ENCODE assay signal across 10 cellular contexts in the genomic region with DNA sequence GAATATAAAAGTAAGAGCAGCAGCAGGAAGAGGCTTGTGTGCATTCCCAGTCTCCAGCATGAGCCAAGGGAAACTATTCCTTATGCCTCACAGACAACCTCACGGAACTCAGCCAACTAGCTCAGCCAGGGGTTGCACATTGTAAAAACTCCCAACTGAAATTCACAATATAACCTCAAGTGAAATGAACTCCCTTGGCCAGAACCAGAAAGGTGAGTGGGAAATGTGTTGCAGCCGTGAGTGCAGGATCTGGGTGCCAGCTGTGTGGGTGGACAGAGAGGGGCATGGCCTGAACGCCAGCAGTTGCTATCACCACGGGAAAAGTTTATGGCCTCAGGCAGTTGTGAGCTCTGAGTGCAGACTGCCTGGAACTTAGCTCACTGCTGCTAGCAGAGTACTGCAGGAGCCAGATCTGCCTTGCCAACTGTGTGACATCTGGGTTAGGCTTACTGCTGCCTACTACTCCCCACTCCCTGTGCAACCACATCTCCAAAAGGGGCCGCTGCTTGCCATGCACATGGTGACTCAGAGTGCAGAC. TPM values are rescaled to one million over a fixed set of nuclear protein-coding genes. Genes with fewer than 3 reads are reported as not detected.
DNase-seq lines count a peak whose midpoint lies in the region; ATAC-seq and TF ChIP-seq lines count a peak whose summit lies in the region.
"Had no signal": no experiment of that assay in that cellular context is flagged by ENCODE, and none has a peak within 500 bp of the region (broad histone marks: within the 10 kb centered on the region; RNA-seq: fewer than 3 reads in every experiment).

No MANE protein-coding gene starts in this region.

- H3K23ac ChIP-seq in IMR-90 (ENCODE audit: low read depth, low read length) = no peak overlapping the region

- no peak overlapping the region for H3K18ac ChIP-seq in IMR-90 (ENCODE audit: low read depth, low read length)

- no peak for TF ChIP-seq EP300 in transverse colon (IDR thresholded peaks at IDR 0.05; ENCODE audit: low read depth)

- no peak overlapping the region; the same call in 2 of the 3 replicates for H2BK15ac ChIP-seq in IMR-90 (ENCODE audit: low read depth, low read length)

- no peak overlapping the region for H3K9ac ChIP-seq in IMR-90 (ENCODE audit: low read depth, low read length)

- H3K4ac ChIP-seq in IMR-90 (ENCODE audit: low read depth, low read length) = no peak overlapping the region

- H4K20me1 ChIP-seq in IMR-90 (ENCODE audit: insufficient read depth, low read length) = no peaks in the 10 kb centered on the region

- peak overlapping the region; percentile 54 for H3K4me2 ChIP-seq in IMR-90 (ENCODE audit: low read depth, low read length)

- intact Hi-C loops in IMR-90 (cut with micrococcal nuclease) (no loop called here), transverse colon (cut with DNase I; ENCODE audit: low total_unique reads) (no loop called here)

- no peak overlapping the region for H3K4me3 ChIP-seq in IMR-90 (ENCODE audit: insufficient read depth, low read depth, low read length)
- peak overlapping the region; percentile 32 for H3K4me3 ChIP-seq in coronary artery
- no peak overlapping the region for H3K4me3 ChIP-seq in transverse colon
- H3K4me3 ChIP-seq: pancreas had no signal

- H2AK5ac ChIP-seq in IMR-90 (ENCODE audit: low read depth, low read length) = no peak overlapping the region

- in situ Hi-C loops in IMR-90 (cut with MboI; ENCODE audit: low sequenced_read_pairs) = no loop called here
- in situ Hi-C loops in transverse colon (cut with MboI; ENCODE audit: low pct_ligation_motif_present in 1 of 4, low pct_unique_long_range_greater_than_20kb in 1 of 4, low sequenced_read_pairs in 3 of 4) = no loop called here

- no peak overlapping the region for H2BK20ac ChIP-seq in IMR-90 (ENCODE audit: low read depth, low read length)

- H4K91ac ChIP-seq in IMR-90 (ENCODE audit: insufficient read depth, low read depth, low read length) = no peak overlapping the region

- H3K36me3 ChIP-seq in IMR-90 (ENCODE audit: control insufficient read depth, insufficient read depth, low read length) = no peaks in the 10 kb centered on the region
- H3K36me3 ChIP-seq in transverse colon = no peaks in the 10 kb centered on the region
- H3K36me3 ChIP-seq: pancreas had no signal

- peak; percentile 79 for ATAC-seq in IMR-90 (ENCODE audit: low read depth)
- ATAC-seq in GM21723 (IDR thresholded peaks at IDR 0.05; ENCODE audit: unreplicated experiment) = no peak
- no peak for ATAC-seq in GM18868 (IDR thresholded peaks at IDR 0.05; ENCODE audit: unreplicated experiment)

- H2AK9ac ChIP-seq in IMR-90 (replicated peaks; ENCODE audit: low read depth, low read length, poor library complexity) = no peak overlapping the region

- no peak overlapping the region for H3K14ac ChIP-seq in IMR-90 (replicated peaks; ENCODE audit: low read depth, low read length)

- TF ChIP-seq CTCF in IMR-90 (conservative IDR thresholded peaks at IDR 0.05; ENCODE audit: low read depth, low read length) (no peak), coronary artery (IDR thresholded peaks at IDR 0.05) (no peak), transverse colon (IDR thresholded peaks at IDR 0.05) (no peak)

- H2BK5ac ChIP-seq in IMR-90 (ENCODE audit: low read depth, low read length, poor library complexity, severe bottlenecking) = no peak overlapping the region

- dilution Hi-C loops in IMR-90 (cut with HindIII; ENCODE audit: low sequenced_read_pairs, unreplicated experiment) = no loop called here

- no peak overlapping the region for H4K8ac ChIP-seq in IMR-90 (ENCODE audit: low read depth in 2 of 2, low read length in 2 of 2)

- peak; percentile 18 for DNase-seq in IMR-90
- no peak for DNase-seq in coronary artery (ENCODE audit: low spot score)
- peak; percentile 62 for DNase-seq in left kidney (ENCODE audit: low read depth, low spot score)
- no peak for DNase-seq in transverse colon
- DNase-seq in GF-D8 (lab: John Stamatoyannopoulos, UW) = no peak
- DNase-seq: NCI-H510A treated with DMSO at 0.1 percent for 48 hours, pancreas, T-helper 2 cell had no signal

- no peaks in the 10 kb centered on the region for H3K9me1 ChIP-seq in IMR-90 (ENCODE audit: insufficient read depth, low read length)

- no peak overlapping the region for H4K5ac ChIP-seq in IMR-90 (ENCODE audit: low read depth, low read length)

- 58% methylated on average over 2 of the region's 5 CpGs; no CpG with 5 or more reads in 1 of the 2 experiments for WGBS in IMR-90 (ENCODE audit: extremely low coverage in 2 of 2, insufficient read length in 1 of 2), 2 experiments
- WGBS in transverse colon (ENCODE audit: low coverage in 1 of 2), 2 donors = 0 to 29% methylated on average over 1 to 5 of the region's 5 CpGs

- H3K9me3 ChIP-seq in IMR-90 (ENCODE audit: control insufficient read depth, insufficient read depth, low read length) (no peaks in the 10 kb centered on the region), transverse colon (no peaks in the 10 kb centered on the region)
- H3K9me3 ChIP-seq: pancreas had no signal

- no peak for TF ChIP-seq RAD21 in IMR-90 (IDR thresholded peaks at IDR 0.05; ENCODE audit: low read length)

- H3K4me1 ChIP-seq in IMR-90 (ENCODE audit: control insufficient read depth, insufficient read depth, low read length) (peaks cover 1% of the 10 kb centered on the region; the same call in 1 of the 2 replicates), transverse colon (peaks cover 0 to 12% (median 3%) of the 10 kb centered on the region in 4 donors)
- H3K4me1 ChIP-seq: pancreas had no signal

- H3K56ac ChIP-seq in IMR-90 (ENCODE audit: extremely low read depth, insufficient read depth, low read length) = no peak overlapping the region

- H3K27me3 ChIP-seq in IMR-90 (ENCODE audit: control insufficient read depth, insufficient read depth, low read length) (no peaks in the 10 kb centered on the region), transverse colon (no peaks in the 10 kb centered on the region)
- H3K27me3 ChIP-seq: pancreas had no signal

- POLR2A ChIA-PET in IMR-90 (lab: Charles Lee; ENCODE audit: unreplicated experiment) = interaction anchor here (0.6 kb wide), 1 partner anchor 10 kb away, joined by 5 read pairs; no protein-coding TSS in a partner anchor

- TF ChIP-seq POLR2A in IMR-90 (IDR thresholded peaks at IDR 0.05; ENCODE audit: low read depth, low read length) (no peak), transverse colon (IDR thresholded peaks at IDR 0.05) (no peak)

- H2AFZ ChIP-seq in IMR-90 (replicated peaks; ENCODE audit: low read length, poor library complexity) = peak overlapping the region; percentile 49

- no peaks in the 10 kb centered on the region for H3K79me1 ChIP-seq in IMR-90 (ENCODE audit: low read depth in 1 of 2, low read length in 2 of 2)

- CTCF ChIA-PET in IMR-90 (lab: Yijun Ruan, JAX) = interaction anchor here (1.1 to 1.5 kb wide), 3 partner anchors 10 to 161 kb away, joined by 3 to 5 read pairs (median 3); no protein-coding TSS in a partner anchor

- BruUV-seq in IMR-90 (replicated peaks; lab: Mats Ljungman, UMichigan) = no TSS peak

- no peak overlapping the region for H2BK120ac ChIP-seq in IMR-90 (ENCODE audit: low read depth, low read length)

- H3K27ac ChIP-seq in IMR-90 (ENCODE audit: insufficient read depth, low read length) (no peak overlapping the region), coronary artery (peak overlapping the region in 1 of 2 donors; percentile 65), transverse colon (peak overlapping the region; percentile 24 to 55 (median 33))
- H3K27ac ChIP-seq: pancreas had no signal

TF ChIP-seq in IMR-90, 13 proteins besides CTCF, POLR2A, EP300 and RAD21:
- no peak for TF ChIP-seq FOS (IDR thresholded peaks at IDR 0.05; ENCODE audit: low read depth, low read length)
- TF ChIP-seq SMC3 (IDR thresholded peaks at IDR 0.05; ENCODE audit: low read depth, low read length) = no peak
- no peak for TF ChIP-seq CHD1 (IDR thresholded peaks at IDR 0.05; ENCODE audit: low read depth, low read length)
- no peak for TF ChIP-seq NFE2L2 (IDR thresholded peaks at IDR 0.05; ENCODE audit: low read depth, low read length)
- TF ChIP-seq MXI1 (IDR thresholded peaks at IDR 0.05; ENCODE audit: borderline replicate concordance, low read depth, low read length) = no peak
- no peak for TF ChIP-seq RCOR1 (IDR thresholded peaks at IDR 0.05; ENCODE audit: insufficient replicate concordance, low read length)
TF ChIP-seq in IMR-90: peak in this region for 0.

RNA-seq across cellular contexts. Expression of a gene that starts 2.3 kb away (rescaled TPM):
- total RNA-seq in IMR-90 (2012; rRNA removed) (not detected in 2 replicates), transverse colon (10 to 100 TPM in 1 of 4 donors, 1 to 10 TPM in 1, under 1 TPM in 1, not detected in 1; 0.55 to 14.1 (median 3.8) TPM)
- polyA plus RNA-seq in IMR-90 (2012; rRNA removed) = not detected in 2 replicates
- polyA plus RNA-seq in IMR-90 (2012; cell fraction: cytosol; rRNA removed) = not detected in 2 replicates
- polyA plus RNA-seq in IMR-90 (2012; cell fraction: nucleus; rRNA removed; ENCODE audit: low replicate concordance) = not detected in 2 replicates

RNA-seq across cellular contexts. Expression of a gene that starts 28.9 kb away (rescaled TPM):
- total RNA-seq in IMR-90 (2012; rRNA removed) (not detected in 2 replicates), transverse colon (10 to 100 TPM in 1 of 4 donors, 1 to 10 TPM in 3; 2.9 to 83.4 (median 4.6) TPM)
- not detected in 2 replicates for polyA plus RNA-seq in IMR-90 (2012; rRNA removed)
- not detected in 2 replicates for polyA plus RNA-seq in IMR-90 (2012; cell fraction: cytosol; rRNA removed)
- not detected in 2 replicates for polyA plus RNA-seq in IMR-90 (2012; cell fraction: nucleus; rRNA removed; ENCODE audit: low replicate concordance)

Comparison
In these comparisons a context has a peak if more than half of its experiments do, and no peak if none do; other contexts are left out.
1. DNase-seq: peak in IMR-90 (single experiment) and left kidney (single experiment); none in coronary artery (single experiment), transverse colon (single experiment) and GF-D8 (single experiment).